Comparison of ENCODE assay signal across 19 cellular contexts in the genomic region with DNA sequence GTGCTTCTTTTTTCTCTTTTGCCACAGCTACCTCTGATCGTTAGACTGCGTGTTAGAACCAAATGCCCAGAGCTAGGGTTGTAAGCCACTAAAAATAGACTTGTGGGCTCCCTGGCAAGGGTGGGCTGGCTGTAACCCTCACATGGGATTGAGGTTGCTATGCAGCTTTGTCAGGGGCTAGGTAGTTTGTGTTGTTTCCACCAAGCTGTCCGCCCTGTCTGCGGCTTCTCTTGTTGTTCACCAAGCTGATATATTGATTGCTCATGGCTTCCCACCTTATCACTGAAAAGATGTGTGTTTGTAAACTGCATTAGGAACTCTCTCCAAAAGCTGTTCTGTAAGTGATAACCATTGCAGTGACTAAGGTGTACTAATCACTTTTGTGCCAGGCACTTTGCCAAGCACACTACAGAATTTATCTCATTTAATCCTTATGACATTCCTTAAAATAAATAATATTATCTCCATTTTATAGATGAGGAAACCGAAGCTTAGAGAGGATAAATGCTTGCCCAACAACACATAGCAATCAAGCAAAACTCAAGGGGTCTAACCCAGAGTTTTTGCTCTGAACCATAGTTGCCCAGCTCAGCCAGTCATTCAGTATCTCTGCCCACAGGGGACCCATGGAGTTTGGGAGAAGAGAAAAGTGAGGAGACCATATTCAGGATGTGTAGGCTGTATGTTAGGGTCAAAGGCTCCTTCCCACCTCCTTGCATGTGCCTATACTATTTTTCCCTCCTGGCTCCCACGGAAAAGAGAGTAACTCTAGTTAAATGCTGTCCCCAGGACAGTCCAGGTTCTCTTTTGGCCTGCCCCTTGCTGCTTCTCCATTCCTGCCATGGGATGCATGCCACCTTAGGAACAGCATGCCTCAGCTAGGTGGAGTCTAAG. TPM values are rescaled to one million over a fixed set of nuclear protein-coding genes. Genes with fewer than 3 reads are reported as not detected.
DNase-seq lines count a peak whose midpoint lies in the region; ATAC-seq, FAIRE-seq and TF ChIP-seq lines count a peak whose summit lies in the region.
"Had no signal": no experiment of that assay in that cellular context is flagged by ENCODE, and none has a peak within 500 bp of the region (broad histone marks: within the 10 kb centered on the region; RNA-seq: fewer than 3 reads in every experiment).

No MANE protein-coding gene starts in this region.

- no peaks in the 10 kb centered on the region for H4K20me1 ChIP-seq in BLaER1
- H4K20me1 ChIP-seq in K562 (replicated peaks; ENCODE audit: control insufficient read depth, insufficient read depth, low read length): no peaks in the 10 kb centered on the region

- no peak for TF ChIP-seq CTCF in HL-60 (IDR thresholded peaks at IDR 0.05; ENCODE audit: insufficient read depth, low read length)
- no peak for TF ChIP-seq CTCF in K562 (IDR thresholded peaks at IDR 0.05 in 2 of 3, conservative IDR thresholded peaks at IDR 0.05 in 1 of 3; ENCODE audit: insufficient read depth in 2 of 3, low read depth in 1 of 3, low read length in 3 of 3)
- TF ChIP-seq CTCF in GM10248 (IDR thresholded peaks at IDR 0.05; ENCODE audit: control extremely low read depth, extremely low read depth, low read depth, missing control alignments): no peak

- BruUV-seq in K562 (replicated peaks; lab: Mats Ljungman, UMichigan): no TSS peak

- peaks cover 6% of the 10 kb centered on the region for H3K9me1 ChIP-seq in K562 (ENCODE audit: control insufficient read depth, insufficient read depth, low read length)

- H3K4me1 ChIP-seq in BLaER1: peaks cover 91% of the 10 kb centered on the region
- H3K4me1 ChIP-seq in K562 (replicated peaks in 1 of 2; ENCODE audit: control insufficient read depth in 2 of 2, insufficient read depth in 2 of 2, low read length in 2 of 2): peaks cover 21 to 34% of the 10 kb centered on the region in 2 experiments

- TF ChIP-seq POLR2A in K562 (conservative IDR thresholded peaks at IDR 0.05): no peak

- H3K4me3 ChIP-seq in BLaER1 (0 out of 2 replicates have a peak overlapping the region, but pooled peaks have one; percentile 38), HL-60 (replicated peaks; ENCODE audit: insufficient read depth, low read length) (no peak overlapping the region), K562 (no peak overlapping the region)
- H3K4me3 ChIP-seq: prostate gland had no signal

- H3K9ac ChIP-seq in BLaER1 (peak overlapping the region; percentile 93), K562 (ENCODE audit: insufficient read depth in 1 of 2, low read depth in 2 of 2, low read length in 2 of 2) (peak overlapping the region; percentile 32 to 67; a peak in 2 of 4 replicates)

- peak; percentile 59 for FAIRE-seq in K562 (lab: Jason Lieb, UNC)
- FAIRE-seq: endometrium had no signal

- H2AFZ ChIP-seq in K562 (ENCODE audit: low read depth, low read length): peak overlapping the region; percentile 28

- H3K79me2 ChIP-seq in K562 (ENCODE audit: control insufficient read depth, insufficient read depth, low read length): no peaks in the 10 kb centered on the region

- H3K36me3 ChIP-seq in BLaER1 (no peaks in the 10 kb centered on the region), K562 (ENCODE audit: control insufficient read depth, insufficient read depth, low read length) (no peaks in the 10 kb centered on the region)
- H3K36me3 ChIP-seq: prostate gland had no signal

- H3K4me2 ChIP-seq in BLaER1 (peak overlapping the region; percentile 82), K562 (ENCODE audit: insufficient read depth, low read length) (peak overlapping the region; percentile 25; the same call in 1 of the 2 replicates)

- 26% methylated on average over 6 of the region's 6 CpGs for WGBS in K562 (ENCODE audit: insufficient coverage, low coverage, missing lambda C conversion rate)

- peak; percentile 86 for TF ChIP-seq EP300 in K562 (IDR thresholded peaks at IDR 0.05; ENCODE audit: low read length)

- H3K9me3 ChIP-seq in BLaER1: no peaks in the 10 kb centered on the region
- no peaks in the 10 kb centered on the region for H3K9me3 ChIP-seq in K562 (replicated peaks; ENCODE audit: control insufficient read depth, insufficient read depth, low read depth, low read length)
- H3K9me3 ChIP-seq: prostate gland had no signal

- POLR2A ChIA-PET in K562 (lab: Yijun Ruan, JAX) (interaction anchor here (0.6 to 1.3 kb wide), 6 partner anchors 13 to 353 kb away, joined by 3 to 6 read pairs (median 4); no protein-coding TSS in a partner anchor), GM10248 (lab: Yijun Ruan, JAX) (no interaction called here)
- POLR2A ChIA-PET in naive thymus-derived CD8-positive, alpha-beta T cell (lab: Charles Lee): interaction anchor here (0.8 kb wide), 1 partner anchor 33 kb away, joined by 3 read pairs; no protein-coding TSS in a partner anchor

- H3K27ac Mint-ChIP-seq in naive thymus-derived CD8-positive, alpha-beta T cell: peak overlapping the region in 7 of 10 donors; percentile 15 to 82 (median 44)
- H3K27ac Mint-ChIP-seq: CD4-positive, alpha-beta T cell; HFFc6; type B pancreatic cell had no signal

- intact Hi-C loops in K562 (cut with micrococcal nuclease): no loop called here

- peaks cover 0 to 6% (median 0%) of the 10 kb centered on the region in 5 donors for H3K27me3 Mint-ChIP-seq in naive thymus-derived CD8-positive, alpha-beta T cell
- H3K27me3 Mint-ChIP-seq: CD4-positive, alpha-beta T cell; type B pancreatic cell had no signal

- H3K27me3 ChIP-seq in BLaER1 (no peaks in the 10 kb centered on the region), HL-60 (ENCODE audit: insufficient read depth, poor library complexity, severe bottlenecking) (no peaks in the 10 kb centered on the region), K562 (ENCODE audit: control insufficient read depth in 2 of 2, insufficient read depth in 2 of 2, low read length in 2 of 2) (no peaks in the 10 kb centered on the region)

- CTCF ChIA-PET in K562 (lab: Yijun Ruan, JAX; ENCODE audit: low intra/inter-chr PET ratio): no interaction called here
- CTCF ChIA-PET in GM10248 (lab: Yijun Ruan, JAX): interaction anchor here (1.4 to 1.6 kb wide), 4 partner anchors 8 to 23 kb away, joined by 4 to 6 read pairs (median 5); no protein-coding TSS in a partner anchor

- DNase-seq in HL-60 (ENCODE audit: low read depth in 1 of 2, low spot score in 1 of 2) (no peak), K562 (ENCODE audit: extremely low read depth in 1 of 4, low spot score in 3 of 4) (peak in 2 of 4 experiments; percentile 29 to 53), cerebellar nuclear complex (lab: John Stamatoyannopoulos, UW) (no peak), COLO668 (lab: John Stamatoyannopoulos, UW; ENCODE audit: unreplicated experiment) (no peak), SKM-1 treated with dmso at 0.1 percent for 144 hours (lab: John Stamatoyannopoulos, UW; ENCODE audit: unreplicated experiment) (no peak), GM10248 (ENCODE audit: extremely low spot score) (no peak)
- no peak for DNase-seq in naive thymus-derived CD8-positive, alpha-beta T cell
- DNase-seq: activated naive CD4-positive, alpha-beta T cell treated with Interleukin-2 at 50 U/mL for 16 hours; CD4-positive, alpha-beta T cell; EL; HFFc6; MV-4-11; stimulated activated CD4-positive, alpha-beta T cell treated with anti-CD3 and anti-CD28 coated beads, Interleukin-1b, Interleukin-23, amount 100 ng/mL, for 48 hours; stimulated activated CD8-positive, alpha-beta memory T cell treated with anti-CD3 and anti-CD28 coated beads, Interleukin-4, amount 100 ng/mL, for 48 hours had no signal

- no peaks in the 10 kb centered on the region for H3K9me3 Mint-ChIP-seq in naive thymus-derived CD8-positive, alpha-beta T cell
- H3K9me3 Mint-ChIP-seq: CD4-positive, alpha-beta T cell; central memory CD8-positive, alpha-beta T cell; HFFc6 had no signal

- H3K27ac ChIP-seq in BLaER1 (peak overlapping the region; percentile 99), HL-60 (replicated peaks) (peak overlapping the region; percentile 95), K562 (ENCODE audit: extremely low read depth, low read depth, low read length) (no peak overlapping the region; the same call in 2 of the 3 replicates)
- H3K27ac ChIP-seq: prostate gland had no signal

- H3K4me1 Mint-ChIP-seq in naive thymus-derived CD8-positive, alpha-beta T cell: peaks cover 4 to 24% (median 5%) of the 10 kb centered on the region in 4 donors
- H3K4me1 Mint-ChIP-seq: central memory CD8-positive, alpha-beta T cell had no signal

- no peak overlapping the region for H3K4me3 Mint-ChIP-seq in naive thymus-derived CD8-positive, alpha-beta T cell
- H3K4me3 Mint-ChIP-seq: CD4-positive, alpha-beta T cell; central memory CD8-positive, alpha-beta T cell; HFFc6; type B pancreatic cell had no signal

- no peaks in the 10 kb centered on the region for H3K36me3 Mint-ChIP-seq in naive thymus-derived CD8-positive, alpha-beta T cell
- H3K36me3 Mint-ChIP-seq: type B pancreatic cell had no signal

- in situ Hi-C loops in K562 (cut with MboI): no loop called here

- TF ChIP-seq RAD21 in K562 (CRISPR knock-in tag; conservative IDR thresholded peaks at IDR 0.05 in 1 of 2, IDR thresholded peaks at IDR 0.05 in 1 of 2): no peak

- ATAC-seq in K562: peak; percentile 34
- ATAC-seq in naive thymus-derived CD8-positive, alpha-beta T cell: no peak

RNA-seq across cellular contexts. Expression of a gene that starts 42.2 kb away (rescaled TPM):
- total RNA-seq in K562 (2011; cell fraction: chromatin; rRNA removed; ENCODE audit: low replicate concordance): 26.2 and 82.6 TPM in 2 replicates
- total RNA-seq in K562 (2011; cell fraction: nucleolus; rRNA removed): 15.0 and 20.9 TPM in 2 replicates
- total RNA-seq in K562 (2011; cell fraction: nucleoplasm; rRNA removed): 28.7 and 45.3 TPM in 2 replicates
- total RNA-seq in K562 (2014; rRNA removed) (15.3 and 16.1 TPM in 2 replicates), K562 (2014; rRNA removed; fragmentation: Illumina TruSeq; extraction: Trizol) (25.0 and 28.0 TPM in 2 replicates), K562 (2015; rRNA removed; fragmentation: Illumina TruSeq; extraction: Trizol) (23.1 and 26.5 TPM in 2 replicates), K562 (2021) (15.6 and 18.6 TPM in 2 replicates)
- polyA plus RNA-seq in K562 (2011; rRNA removed) (48.0 and 66.5 TPM in 2 replicates), K562 (2014; fragmentation: Illumina TruSeq; extraction: Trizol) (20.5 and 22.9 TPM in 2 replicates), K562 (2014; fragmentation: Nextera tagmentation; extraction: Ambion mirVana) (10 to 100 TPM in 1 of 2 experiments, 1 to 10 TPM in 1; 8.8 to 10.4 TPM), K562 (2014; rRNA removed) (24.3 and 29.5 TPM in 2 replicates)
- 12.4 and 31.8 TPM in 2 replicates for polyA plus RNA-seq in K562 (2011; cell fraction: cytosol; rRNA removed)
- polyA plus RNA-seq in K562 (2011; cell fraction: nucleus; rRNA removed): 84.2 and 119 TPM in 2 replicates
- polyA plus RNA-seq in K562 (2012): 14.6 and 30.8 TPM in 2 replicates
- 27.7 and 45.5 TPM in 2 replicates for polyA minus RNA-seq in K562 (2011; rRNA and poly(A)+ RNA removed)
- polyA minus RNA-seq in K562 (2011; cell fraction: cytosol; rRNA and poly(A)+ RNA removed): 10.1 and 19.2 TPM in 2 replicates
- polyA minus RNA-seq in K562 (2011; cell fraction: nucleus; rRNA and poly(A)+ RNA removed): 19.0 and 38.9 TPM in 2 replicates
- total RNA-seq in naive thymus-derived CD8-positive, alpha-beta T cell: 10 to 100 TPM; 54.7 to 61.1 TPM
- polyA plus RNA-seq in naive thymus-derived CD8-positive, alpha-beta T cell: 10 to 100 TPM; 12.8 to 15.6 (median 13.2) TPM
